In the genomic region with DNA sequence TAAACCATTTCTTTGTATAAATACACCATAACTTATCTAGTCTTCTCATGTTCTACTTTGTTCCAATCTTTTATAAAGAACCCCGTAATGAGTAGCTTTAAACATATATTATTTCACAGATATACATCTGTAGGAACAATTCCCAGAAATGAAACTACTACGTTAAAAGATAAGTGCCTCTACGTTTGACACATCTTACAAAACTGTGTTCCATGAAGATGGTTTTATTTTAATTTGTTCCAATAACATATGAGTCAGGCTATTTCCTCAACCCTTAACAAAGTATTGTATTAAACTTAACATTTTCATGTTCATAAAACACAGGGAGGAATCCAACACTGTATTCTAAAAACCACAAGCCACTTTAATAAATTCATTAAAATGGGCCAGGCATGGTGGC, we compare ENCODE assay signal across 27 cellular contexts. TPM values are rescaled to one million over a fixed set of nuclear protein-coding genes. Genes with fewer than 3 reads are reported as not detected.
DNase-seq lines count a peak whose midpoint lies in the region; ATAC-seq and TF ChIP-seq lines count a peak whose summit lies in the region.
"Had no signal": no experiment of that assay in that cellular context is flagged by ENCODE, and none has a peak within 500 bp of the region (broad histone marks: within the 10 kb centered on the region; RNA-seq: fewer than 3 reads in every experiment).

No MANE protein-coding gene starts in this region.

- no peak overlapping the region for H3K27ac Mint-ChIP-seq in MCF 10A (ENCODE audit: low read depth, unreplicated experiment)
- peak overlapping the region; percentile 55 for H3K27ac Mint-ChIP-seq in activated naive CD8-positive, alpha-beta T cell
- H3K27ac Mint-ChIP-seq: CD14-positive monocyte had no signal

- no peaks in the 10 kb centered on the region for H3K9me3 Mint-ChIP-seq in MCF 10A (ENCODE audit: unreplicated experiment)
- no peaks in the 10 kb centered on the region for H3K9me3 Mint-ChIP-seq in activated naive CD8-positive, alpha-beta T cell (ENCODE audit: low read depth)
- H3K9me3 Mint-ChIP-seq: CD14-positive monocyte had no signal

- POLR2A ChIA-PET in MCF 10A (lab: Yijun Ruan, JAX), result no interaction called here

- H4K20me1 ChIP-seq in mammary epithelial cell (ENCODE audit: insufficient read depth, low read length), result no peaks in the 10 kb centered on the region

- H3K79me2 ChIP-seq in mammary epithelial cell (ENCODE audit: insufficient read depth, low read length), result no peaks in the 10 kb centered on the region

- H3K36me3 Mint-ChIP-seq in MCF 10A (ENCODE audit: insufficient read depth, unreplicated experiment), result peaks cover 86% of the 10 kb centered on the region
- peaks cover 6% of the 10 kb centered on the region for H3K36me3 Mint-ChIP-seq in activated naive CD8-positive, alpha-beta T cell

- no peak overlapping the region for H3K4me3 Mint-ChIP-seq in MCF 10A (ENCODE audit: unreplicated experiment)
- H3K4me3 Mint-ChIP-seq in activated naive CD8-positive, alpha-beta T cell, result no peak overlapping the region
- H3K4me3 Mint-ChIP-seq: CD14-positive monocyte had no signal

- no peak overlapping the region for H3K4me2 ChIP-seq in mammary epithelial cell (ENCODE audit: insufficient read depth, low read depth, low read length)
- H3K4me2 ChIP-seq in skeletal muscle satellite cell (ENCODE audit: low read length), result peak overlapping the region; percentile 40

- TF ChIP-seq CTCF in mammary epithelial cell (conservative IDR thresholded peaks at IDR 0.05 in 1 of 2, IDR thresholded peaks at IDR 0.05 in 1 of 2; ENCODE audit: extremely low read depth in 1 of 2, insufficient read depth in 1 of 2, low read depth in 1 of 2, low read length in 2 of 2), result no peak
- no peak for TF ChIP-seq CTCF in MCF 10A (IDR thresholded peaks at IDR 0.05; ENCODE audit: unreplicated experiment)
- TF ChIP-seq CTCF in fibroblast of mammary gland (conservative IDR thresholded peaks at IDR 0.05; ENCODE audit: control insufficient read depth, insufficient read depth, low read depth, low read length), result no peak
- TF ChIP-seq CTCF in brain microvascular endothelial cell (IDR thresholded peaks at IDR 0.05; ENCODE audit: low read depth, low read length, missing control alignments), result no peak

- H3K27me3 Mint-ChIP-seq in MCF 10A (ENCODE audit: insufficient read depth, unreplicated experiment), result no peaks in the 10 kb centered on the region
- no peaks in the 10 kb centered on the region for H3K27me3 Mint-ChIP-seq in activated naive CD8-positive, alpha-beta T cell

- H3K27ac ChIP-seq in mammary epithelial cell (ENCODE audit: insufficient read depth, low read depth, low read length) (no peak overlapping the region), brain microvascular endothelial cell (no peak overlapping the region)
- H3K27ac ChIP-seq: heart right ventricle, Peyer's patch, right lobe of liver, uterus had no signal

- H3K27me3 ChIP-seq in mammary epithelial cell (ENCODE audit: insufficient read depth, low read length), result no peaks in the 10 kb centered on the region
- H3K27me3 ChIP-seq in skeletal muscle satellite cell (ENCODE audit: control insufficient read depth, insufficient read depth, low read length), result no peaks in the 10 kb centered on the region
- no peaks in the 10 kb centered on the region for H3K27me3 ChIP-seq in brain microvascular endothelial cell (replicated peaks)
- H3K27me3 ChIP-seq: heart right ventricle, Peyer's patch, right lobe of liver, uterus had no signal

- CTCF ChIA-PET in mammary epithelial cell (lab: Charles Lee; ENCODE audit: low non-redundant PET), result no interaction called here
- CTCF ChIA-PET in MCF 10A (lab: Yijun Ruan, JAX), result no interaction called here

- no peak for ATAC-seq in HG03045 (IDR thresholded peaks at IDR 0.05; ENCODE audit: unreplicated experiment)
- ATAC-seq: GM12878, heart right ventricle, right lobe of liver had no signal

- no TSS peak for BruUV-seq in mammary epithelial cell (replicated peaks; lab: Mats Ljungman, UMichigan)
- no TSS peak for BruUV-seq in MCF 10A (replicated peaks; lab: Mats Ljungman, UMichigan)

- no peak for DNase-seq in mammary epithelial cell
- no peak for DNase-seq in MCF 10A (ENCODE audit: unreplicated experiment)
- DNase-seq in fibroblast of mammary gland (ENCODE audit: low read depth), result peak; percentile 9
- DNase-seq in D341Med (ENCODE audit: low spot score), result no peak
- DNase-seq in brain microvascular endothelial cell, result no peak
- DNase-seq: activated CD4-positive, alpha-beta T cell treated with anti-CD3 and anti-CD28 coated beads, Interleukin-2, amount 50 U/mL, for 4 hours; activated naive CD4-positive, alpha-beta T cell treated with anti-CD3 and anti-CD28 coated beads, Interleukin-2, amount 50 U/mL, for 16 hours; cerebellar nuclear complex; heart right ventricle; KBM-7; NCI-H1417; NCI-H2081; NCI-H2227 treated with DMSO at 0.1 percent for 48 hours; NCI-H69; Peyer's patch; right lobe of liver; SHP77 treated with DMSO at 0.1 percent for 48 hours; stimulated activated CD4-positive, alpha-beta T cell treated with anti-CD3 and anti-CD28 coated beads, Interleukin-15, amount 100 ng/mL, for 24 hours; stimulated activated naive CD4-positive, alpha-beta T cell; SW 1271; uterus had no signal

- peaks cover 30% of the 10 kb centered on the region for H3K36me3 ChIP-seq in mammary epithelial cell (ENCODE audit: insufficient read depth, low read length)
- H3K36me3 ChIP-seq in skeletal muscle satellite cell (ENCODE audit: insufficient read depth, low read length), result peaks cover 50% of the 10 kb centered on the region
- peaks cover 24% of the 10 kb centered on the region for H3K36me3 ChIP-seq in brain microvascular endothelial cell (replicated peaks)
- H3K36me3 ChIP-seq: uterus had no signal

- H3K9ac ChIP-seq in mammary epithelial cell (ENCODE audit: insufficient read depth, low read length) (peak overlapping the region; percentile 5), skeletal muscle satellite cell (ENCODE audit: low read depth, low read length) (no peak overlapping the region)

- intact Hi-C loops in mammary epithelial cell (cut with micrococcal nuclease) (no loop called here), MCF 10A (cut with micrococcal nuclease) (no loop called here)

- H3K4me1 ChIP-seq in mammary epithelial cell (ENCODE audit: insufficient read depth, low read length), result no peaks in the 10 kb centered on the region
- H3K4me1 ChIP-seq in skeletal muscle satellite cell (ENCODE audit: control insufficient read depth, insufficient read depth, low read length), result peaks cover 11% of the 10 kb centered on the region
- H3K4me1 ChIP-seq: heart right ventricle, Peyer's patch, right lobe of liver, uterus had no signal

- H3K4me3 ChIP-seq in mammary epithelial cell (replicated peaks in 1 of 3; ENCODE audit: insufficient read depth in 1 of 3, low read depth in 2 of 3, low read length in 3 of 3) (no peak overlapping the region), fibroblast of mammary gland (ENCODE audit: control insufficient read depth, low read depth, low read length) (no peak overlapping the region), skeletal muscle satellite cell (ENCODE audit: low read length) (no peak overlapping the region), brain microvascular endothelial cell (ENCODE audit: low read depth, low read length) (no peak overlapping the region)
- H3K4me3 ChIP-seq: GM12878, heart right ventricle, lung, Peyer's patch, right lobe of liver, uterus had no signal

- H3K9me3 ChIP-seq in mammary epithelial cell (replicated peaks; ENCODE audit: insufficient read depth, low read length), result no peaks in the 10 kb centered on the region
- H3K9me3 ChIP-seq in skeletal muscle satellite cell (replicated peaks; ENCODE audit: low read length), result no peaks in the 10 kb centered on the region
- H3K9me3 ChIP-seq: heart right ventricle, Peyer's patch, right lobe of liver, uterus had no signal

- in situ Hi-C loops in mammary epithelial cell (cut with MboI; ENCODE audit: low sequenced_read_pairs in 2 of 2), result no loop called here
- in situ Hi-C loops in brain microvascular endothelial cell (cut with HindIII; ENCODE audit: low pct_ligation_motif_present, low sequenced_read_pairs), result no loop called here

- no peak overlapping the region for H2AFZ ChIP-seq in mammary epithelial cell (ENCODE audit: low read depth, low read length)

- no peaks in the 10 kb centered on the region for H3K4me1 Mint-ChIP-seq in MCF 10A (ENCODE audit: insufficient read depth, unreplicated experiment)
- peaks cover 4% of the 10 kb centered on the region for H3K4me1 Mint-ChIP-seq in activated naive CD8-positive, alpha-beta T cell (ENCODE audit: low read depth)
- H3K4me1 Mint-ChIP-seq: CD14-positive monocyte had no signal

- dilution Hi-C loops in mammary epithelial cell (cut with HindIII; ENCODE audit: low sequenced_read_pairs), result no loop called here

- 92% methylated on average over 3 of the region's 3 CpGs for WGBS in mammary epithelial cell (ENCODE audit: low coverage, missing lambda C conversion rate)

RNA-seq across cellular contexts. Expression of gene TRPM7, which starts 52.9 kb away (rescaled TPM):
- total RNA-seq in mammary epithelial cell, result 10 to 100 TPM; 35.6 to 64.8 TPM
- polyA plus RNA-seq in mammary epithelial cell, result 10.1 TPM
- polyA minus RNA-seq in mammary epithelial cell, result 30.2 TPM
- 35.5 and 36.3 TPM in 2 replicates for total RNA-seq in MCF 10A (2022)
- total RNA-seq in skeletal muscle satellite cell (2012; rRNA removed), result 39.5 and 56.0 TPM in 2 replicates
